ENCODE assay signal across 35 cellular contexts in the genomic region with DNA sequence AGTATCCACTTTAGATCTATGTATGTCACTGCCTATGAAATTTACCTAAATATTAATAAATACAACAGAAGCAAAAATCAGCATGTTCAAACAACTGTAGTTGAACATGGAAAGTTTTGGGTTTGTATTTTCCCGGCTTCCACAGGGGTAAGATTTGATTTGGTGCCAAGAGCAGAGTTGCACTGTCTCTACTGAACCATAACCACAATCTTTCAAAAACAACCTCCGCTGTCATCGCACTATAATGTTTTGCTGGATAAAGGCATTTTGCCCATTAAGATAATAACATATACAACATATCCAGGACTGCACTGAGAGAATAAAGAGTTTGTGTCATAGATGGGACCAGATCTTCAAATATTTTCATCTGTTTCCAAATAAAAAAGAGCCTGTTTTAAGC.
DNase-seq lines count a peak whose midpoint lies in the region; ATAC-seq and TF ChIP-seq lines count a peak whose summit lies in the region.
"Had no signal": no experiment of that assay in that cellular context is flagged by ENCODE, and none has a peak within 500 bp of the region (broad histone marks: within the 10 kb centered on the region; RNA-seq: fewer than 3 reads in every experiment).

No MANE protein-coding gene starts in this region.

- 0 out of 2 replicates have a peak overlapping the region, but pooled peaks have one; percentile 5 for H3K4me3 Mint-ChIP-seq in HFFc6
- no peak overlapping the region for H3K4me3 Mint-ChIP-seq in activated naive CD4-positive, alpha-beta T cell treated with anti-CD3 and anti-CD28 coated beads, Interleukin-2, amount 10 ng/mL, durations not matched to agents 7 days and 5 days
- H3K4me3 Mint-ChIP-seq: activated naive CD8-positive, alpha-beta T cell; CD14-positive monocyte; dendritic cell treated with granulocyte-macrophage colony-stimulating factor and Interleukin-4, amounts not matched to agents 40 ng/mL and 50 ng/mL, for 4 days; endodermal cell; natural killer cell treated with Interleukin-12 subunit alpha and Interleukin-12 subunit beta and Interleukin-15 and Interleukin-18, amount 100 ng/mL, for 72 hours; stimulated activated effector memory CD8-positive, alpha-beta T cell treated with anti-CD3 and anti-CD28 coated beads, Interleukin-12 subunit alpha, Interleukin-12 subunit beta, amount 100 ng/mL, for 72 hours had no signal

- H3K27ac Mint-ChIP-seq in HFFc6: peak overlapping the region; percentile 14
- no peak overlapping the region for H3K27ac Mint-ChIP-seq in activated naive CD4-positive, alpha-beta T cell treated with anti-CD3 and anti-CD28 coated beads, Interleukin-2, amount 10 ng/mL, durations not matched to agents 7 days and 5 days
- H3K27ac Mint-ChIP-seq: activated naive CD8-positive, alpha-beta T cell; CD14-positive monocyte; dendritic cell treated with granulocyte-macrophage colony-stimulating factor and Interleukin-4, amounts not matched to agents 40 ng/mL and 50 ng/mL, for 4 days; endodermal cell; natural killer cell treated with Interleukin-12 subunit alpha and Interleukin-12 subunit beta and Interleukin-15 and Interleukin-18, amount 100 ng/mL, for 72 hours; stimulated activated effector memory CD8-positive, alpha-beta T cell treated with anti-CD3 and anti-CD28 coated beads, Interleukin-12 subunit alpha, Interleukin-12 subunit beta, amount 100 ng/mL, for 72 hours had no signal

- TF ChIP-seq CTCF in HFFc6 (IDR thresholded peaks at IDR 0.05) (no peak), smooth muscle cell (IDR thresholded peaks at IDR 0.05; ENCODE audit: borderline replicate concordance, insufficient read depth, poor library complexity, severe bottlenecking) (no peak), gastrocnemius medialis (IDR thresholded peaks at IDR 0.05 in 4 of 5, conservative IDR thresholded peaks at IDR 0.05 in 1 of 5) (no peak)

- no peak overlapping the region for H3K4me3 ChIP-seq in adipocyte (ENCODE audit: low read length)
- H3K4me3 ChIP-seq in smooth muscle cell: peak overlapping the region; percentile 0
- H3K4me3 ChIP-seq in gastrocnemius medialis: no peak overlapping the region
- H3K4me3 ChIP-seq: gastroesophageal sphincter, hepatocyte, lung, mucosa of descending colon, PC-9, psoas muscle, tibial nerve had no signal

- H3K36me3 ChIP-seq in adipocyte (ENCODE audit: control insufficient read depth, insufficient read depth, low read length, severe bottlenecking): no peaks in the 10 kb centered on the region
- H3K36me3 ChIP-seq in smooth muscle cell (ENCODE audit: low read depth): peaks cover 6% of the 10 kb centered on the region
- no peaks in the 10 kb centered on the region for H3K36me3 ChIP-seq in gastrocnemius medialis
- H3K36me3 ChIP-seq: gastroesophageal sphincter, tibial nerve had no signal

- peaks cover 34% of the 10 kb centered on the region for H3K4me1 Mint-ChIP-seq in HFFc6 (ENCODE audit: low read depth)
- H3K4me1 Mint-ChIP-seq in activated naive CD4-positive, alpha-beta T cell treated with anti-CD3 and anti-CD28 coated beads, Interleukin-2, amount 10 ng/mL, durations not matched to agents 7 days and 5 days: no peaks in the 10 kb centered on the region
- H3K4me1 Mint-ChIP-seq: CD14-positive monocyte; stimulated activated effector memory CD8-positive, alpha-beta T cell treated with anti-CD3 and anti-CD28 coated beads, Interleukin-12 subunit alpha, Interleukin-12 subunit beta, amount 100 ng/mL, for 72 hours had no signal

- no peaks in the 10 kb centered on the region for H3K9me3 Mint-ChIP-seq in HFFc6
- H3K9me3 Mint-ChIP-seq in activated naive CD4-positive, alpha-beta T cell treated with anti-CD3 and anti-CD28 coated beads, Interleukin-2, amount 10 ng/mL, durations not matched to agents 7 days and 5 days: no peaks in the 10 kb centered on the region
- H3K9me3 Mint-ChIP-seq: dendritic cell treated with granulocyte-macrophage colony-stimulating factor and Interleukin-4, amounts not matched to agents 40 ng/mL and 50 ng/mL, for 4 days; natural killer cell treated with Interleukin-12 subunit alpha and Interleukin-12 subunit beta and Interleukin-15 and Interleukin-18, amount 100 ng/mL, for 72 hours had no signal

- in situ Hi-C loops in gastrocnemius medialis (cut with MboI; ENCODE audit: low sequenced_read_pairs in 4 of 4): no loop called here

- H3K79me2 ChIP-seq in smooth muscle cell (ENCODE audit: low read depth): no peaks in the 10 kb centered on the region
- H3K79me2 ChIP-seq: hepatocyte had no signal

- H3K27ac ChIP-seq in smooth muscle cell (ENCODE audit: low read depth) (peak overlapping the region; percentile 57), gastrocnemius medialis (no peak overlapping the region)
- H3K27ac ChIP-seq: gastroesophageal sphincter, hepatocyte, HL-60, KMS-11, PC-9, psoas muscle, tibial nerve had no signal

- H3K9ac ChIP-seq in adipocyte (ENCODE audit: low read length) (no peak overlapping the region), smooth muscle cell (ENCODE audit: low read depth) (no peak overlapping the region)
- H3K9ac ChIP-seq: KMS-11 had no signal

- DNase-seq in HFFc6: no peak
- peak; percentile 43 for DNase-seq in adipocyte (ENCODE audit: low read depth)
- DNase-seq in fibroblast of peridontal ligament (ENCODE audit: extremely low read depth): peak; percentile 45
- DNase-seq in smooth muscle cell (lab: John Stamatoyannopoulos, UW; ENCODE audit: unreplicated experiment): no peak
- DNase-seq in gastrocnemius medialis: no peak
- DNase-seq in activated naive CD4-positive, alpha-beta T cell treated with anti-CD3 and anti-CD28 coated beads, Interleukin-2, amount 10 ng/mL, durations not matched to agents 7 days and 5 days: no peak
- DNase-seq: activated CD4-positive, alpha-beta T cell treated with anti-CD3 and anti-CD28 coated beads, Interleukin-2, amount 50 U/mL, for 1 hour; activated effector memory CD4-positive, alpha-beta T cell treated with Interleukin-2 at 50 U/mL for 16 hours; activated T-cell treated with anti-CD3 and anti-CD28 coated beads, Interleukin-2, amount 50 U/mL, for 1 hour; aorta; Calu3; central memory CD4-positive, alpha-beta T cell; endodermal cell; left cardiac atrium; mucosa of descending colon; NCI-H1417; NCI-H2029 treated with DMSO at 0.1 percent for 48 hours; NCI-H526 treated with DMSO at 0.1 percent for 48 hours; PC-9; psoas muscle; SHP77; T-helper 9 cell had no signal

- H3K27me3 Mint-ChIP-seq in HFFc6 (ENCODE audit: insufficient read depth): no peaks in the 10 kb centered on the region
- H3K27me3 Mint-ChIP-seq in activated naive CD4-positive, alpha-beta T cell treated with anti-CD3 and anti-CD28 coated beads, Interleukin-2, amount 10 ng/mL, durations not matched to agents 7 days and 5 days: no peaks in the 10 kb centered on the region
- H3K27me3 Mint-ChIP-seq: activated naive CD8-positive, alpha-beta T cell; dendritic cell treated with granulocyte-macrophage colony-stimulating factor and Interleukin-4, amounts not matched to agents 40 ng/mL and 50 ng/mL, for 4 days; natural killer cell treated with Interleukin-12 subunit alpha and Interleukin-12 subunit beta and Interleukin-15 and Interleukin-18, amount 100 ng/mL, for 72 hours had no signal

- CTCF ChIA-PET in activated naive CD4-positive, alpha-beta T cell treated with anti-CD3 and anti-CD28 coated beads, Interleukin-2, amount 10 ng/mL, durations not matched to agents 7 days and 5 days (lab: Charles Lee): no interaction called here

- H3K27me3 ChIP-seq in adipocyte (replicated peaks; ENCODE audit: control insufficient read depth, insufficient read depth, low read length) (no peaks in the 10 kb centered on the region), smooth muscle cell (ENCODE audit: low read depth) (no peaks in the 10 kb centered on the region), gastrocnemius medialis (no peaks in the 10 kb centered on the region)
- H3K27me3 ChIP-seq: gastroesophageal sphincter, hepatocyte, tibial nerve had no signal

- H3F3A ChIP-seq in smooth muscle cell (ENCODE audit: low read depth): peaks cover 15% of the 10 kb centered on the region

- ATAC-seq in gastrocnemius medialis: no peak
- ATAC-seq in GM19351 (IDR thresholded peaks at IDR 0.05; ENCODE audit: unreplicated experiment): no peak
- ATAC-seq: esophagus mucosa; gastroesophageal sphincter; left cardiac atrium; mucosa of descending colon; natural killer cell treated with Interleukin-12 subunit alpha and Interleukin-12 subunit beta and Interleukin-15 and Interleukin-18, amount 100 ng/mL, for 72 hours; psoas muscle; stimulated activated effector memory CD8-positive, alpha-beta T cell treated with anti-CD3 and anti-CD28 coated beads, Interleukin-12 subunit alpha, Interleukin-12 subunit beta, amount 100 ng/mL, for 72 hours had no signal

- peak overlapping the region; percentile 15 for H3K4me2 ChIP-seq in smooth muscle cell
- H3K4me2 ChIP-seq: KMS-11, PC-9 had no signal

- H2AFZ ChIP-seq in smooth muscle cell (ENCODE audit: low read depth): no peak overlapping the region
- H2AFZ ChIP-seq: hepatocyte, PC-9 had no signal

- peaks cover 19% of the 10 kb centered on the region for H3K4me1 ChIP-seq in adipocyte (ENCODE audit: control insufficient read depth, insufficient read depth, low read length)
- H3K4me1 ChIP-seq in smooth muscle cell (ENCODE audit: low read depth): peaks cover 17% of the 10 kb centered on the region
- H3K4me1 ChIP-seq in gastrocnemius medialis: no peaks in the 10 kb centered on the region
- H3K4me1 ChIP-seq: gastroesophageal sphincter, psoas muscle, tibial nerve had no signal

- no peaks in the 10 kb centered on the region for H3K9me3 ChIP-seq in adipocyte (ENCODE audit: control insufficient read depth, low read length)
- no peaks in the 10 kb centered on the region for H3K9me3 ChIP-seq in smooth muscle cell (replicated peaks; ENCODE audit: low read depth)
- H3K9me3 ChIP-seq in gastrocnemius medialis: no peaks in the 10 kb centered on the region
- H3K9me3 ChIP-seq: gastroesophageal sphincter, mucosa of descending colon, psoas muscle, tibial nerve had no signal

- H3K36me3 Mint-ChIP-seq in HFFc6 (ENCODE audit: low read depth): peaks cover 16% of the 10 kb centered on the region
- no peaks in the 10 kb centered on the region for H3K36me3 Mint-ChIP-seq in activated naive CD4-positive, alpha-beta T cell treated with anti-CD3 and anti-CD28 coated beads, Interleukin-2, amount 10 ng/mL, durations not matched to agents 7 days and 5 days
- H3K36me3 Mint-ChIP-seq: activated naive CD8-positive, alpha-beta T cell; CD14-positive monocyte; natural killer cell treated with Interleukin-12 subunit alpha and Interleukin-12 subunit beta and Interleukin-15 and Interleukin-18, amount 100 ng/mL, for 72 hours; stimulated activated effector memory CD8-positive, alpha-beta T cell treated with anti-CD3 and anti-CD28 coated beads, Interleukin-12 subunit alpha, Interleukin-12 subunit beta, amount 100 ng/mL, for 72 hours had no signal

- intact Hi-C loops in gastrocnemius medialis (cut with DNase I; ENCODE audit: low total_unique reads): no loop called here

- H4K20me1 ChIP-seq in smooth muscle cell (ENCODE audit: low read depth): no peaks in the 10 kb centered on the region

- WGBS in smooth muscle cell (ENCODE audit: low lambda C conversion rate): 43% methylated on average over 3 of the region's 3 CpGs

- TF ChIP-seq POLR2A in gastrocnemius medialis (IDR thresholded peaks at IDR 0.05): no peak

Comparison
In these comparisons a context has a peak if more than half of its experiments do, and no peak if none do; other contexts are left out.
1. DNase-seq: peak in adipocyte (single experiment) and fibroblast of peridontal ligament (single experiment); none in HFFc6 (single experiment), smooth muscle cell (single experiment), gastrocnemius medialis (0 of 2) and activated naive CD4-positive, alpha-beta T cell treated with anti-CD3 and anti-CD28 coated beads, Interleukin-2, amount 10 ng/mL, durations not matched to agents 7 days and 5 days (single experiment).